In genomic region chr4:15695240-15695699, GRCh38 we compare ENCODE assay signal across 11 cellular contexts. TPM values are rescaled to one million over a fixed set of nuclear protein-coding genes. Genes with fewer than 3 reads are reported as not detected.
DNase-seq lines count a peak whose midpoint lies in the region; ATAC-seq, FAIRE-seq and TF ChIP-seq lines count a peak whose summit lies in the region.
"Had no signal": no experiment of that assay in that cellular context is flagged by ENCODE, and none has a peak within 500 bp of the region (broad histone marks: within the 10 kb centered on the region; RNA-seq: fewer than 3 reads in every experiment).

No MANE protein-coding gene starts in this region.

- no peak for TF ChIP-seq POLR2A in stomach (IDR thresholded peaks at IDR 0.05)

- intact Hi-C loops in stomach (cut with DNase I; ENCODE audit: low total_unique reads), result no loop called here

- H3K4me1 ChIP-seq in stomach, result no peaks in the 10 kb centered on the region

- H3K9me3 ChIP-seq in stomach, result no peaks in the 10 kb centered on the region

- 90 to 94% (median 93%) methylated on average over 10 of the region's 10 CpGs for WGBS in stomach, 5 donors

- ATAC-seq in left lobe of liver, result no peak
- no peak for ATAC-seq in HG03097 (IDR thresholded peaks at IDR 0.05; ENCODE audit: low FRiP score, unreplicated experiment)
- ATAC-seq in GM21390 (IDR thresholded peaks at IDR 0.05; ENCODE audit: unreplicated experiment), result no peak

- DNase-seq in EH (ENCODE audit: low read depth) (peak; percentile 96), NCI-H2029 (lab: John Stamatoyannopoulos, UW) (peak; percentile 79), bronchial epithelial cell (ENCODE audit: low read depth) (peak; percentile 98), myocyte (ENCODE audit: low read depth) (peak; percentile 92), left lobe of liver (ENCODE audit: low spot score) (no peak), stomach (no peak)
- DNase-seq: activated naive CD8-positive, alpha-beta T cell treated with anti-CD3 and anti-CD28 coated beads for 36 hours; glutamatergic neuron; NCI-H510A treated with DMSO at 0.1 percent for 48 hours had no signal

- H3K4me3 ChIP-seq in bronchial epithelial cell (ENCODE audit: low read depth, low read length), result no peak overlapping the region
- H3K4me3 ChIP-seq in stomach, result no peak overlapping the region

- H3K36me3 ChIP-seq in bronchial epithelial cell (ENCODE audit: control insufficient read depth, insufficient read depth, low read length) (no peaks in the 10 kb centered on the region), stomach (no peaks in the 10 kb centered on the region)

- TF ChIP-seq EP300 in stomach (IDR thresholded peaks at IDR 0.05), result no peak

- FAIRE-seq in bronchial epithelial cell (lab: Jason Lieb, UNC), result peak; percentile 96

- TF ChIP-seq CTCF in bronchial epithelial cell (IDR thresholded peaks at IDR 0.05; ENCODE audit: insufficient read depth, low read length, severe bottlenecking), result peak; percentile 2
- TF ChIP-seq CTCF in stomach (IDR thresholded peaks at IDR 0.05), result no peak

- H3K27ac ChIP-seq in stomach, result no peak overlapping the region

- H3K27me3 ChIP-seq in bronchial epithelial cell (ENCODE audit: control insufficient read depth, insufficient read depth, low read length), result no peaks in the 10 kb centered on the region
- H3K27me3 ChIP-seq in stomach, result no peaks in the 10 kb centered on the region

RNA-seq across cellular contexts. Expression of gene BST1, which starts 7.6 kb away (rescaled TPM):
- 0.64 and 0.79 TPM in 2 replicates for total RNA-seq in bronchial epithelial cell
- 0.88 and 1.4 TPM in 2 replicates for total RNA-seq in myocyte
- 0.78 TPM for polyA plus RNA-seq in myocyte (2012)
- 3.7 TPM for total RNA-seq in left lobe of liver
- 1 to 10 TPM in 2 of 5 donors, not detected in 3; 3.3 to 8.4 TPM for total RNA-seq in stomach
- polyA plus RNA-seq in stomach, result 1 to 10 TPM; 2.1 to 2.8 (median 2.7) TPM

RNA-seq across cellular contexts. Expression of gene FAM200B, which starts 13.6 kb away (rescaled TPM):
- 12.1 and 18.9 TPM in 2 replicates for total RNA-seq in bronchial epithelial cell
- 27.8 and 36.1 TPM in 2 replicates for total RNA-seq in myocyte
- polyA plus RNA-seq in myocyte (2012), result 47.6 TPM
- total RNA-seq in left lobe of liver, result 14.3 TPM
- total RNA-seq in stomach, result 10 to 100 TPM; 18.7 to 49.6 (median 25.2) TPM
- 10 to 100 TPM; 55.5 to 86.1 (median 55.7) TPM for polyA plus RNA-seq in stomach

RNA-seq across cellular contexts. Expression of gene FBXL5, which starts 40.1 kb away (rescaled TPM):
- total RNA-seq in bronchial epithelial cell (102 and 109 TPM in 2 replicates), myocyte (128 and 146 TPM in 2 replicates), left lobe of liver (38.9 TPM), stomach (100 to 1,000 TPM in 3 of 5 donors, 10 to 100 TPM in 2; 15.6 to 196 (median 108) TPM)
- polyA plus RNA-seq in myocyte (2012), result 38.6 TPM
- polyA plus RNA-seq in stomach, result 10 to 100 TPM; 36.4 to 75.5 (median 44.3) TPM

Comparison
In these comparisons a context has a peak if more than half of its experiments do, and no peak if none do; other contexts are left out.
1. DNase-seq: peak in EH (single experiment), NCI-H2029 (single experiment), bronchial epithelial cell (single experiment) and myocyte (single experiment); none in left lobe of liver (single experiment) and stomach (single experiment).